ENCODE assay signal across 8 cellular contexts in the genomic region with DNA sequence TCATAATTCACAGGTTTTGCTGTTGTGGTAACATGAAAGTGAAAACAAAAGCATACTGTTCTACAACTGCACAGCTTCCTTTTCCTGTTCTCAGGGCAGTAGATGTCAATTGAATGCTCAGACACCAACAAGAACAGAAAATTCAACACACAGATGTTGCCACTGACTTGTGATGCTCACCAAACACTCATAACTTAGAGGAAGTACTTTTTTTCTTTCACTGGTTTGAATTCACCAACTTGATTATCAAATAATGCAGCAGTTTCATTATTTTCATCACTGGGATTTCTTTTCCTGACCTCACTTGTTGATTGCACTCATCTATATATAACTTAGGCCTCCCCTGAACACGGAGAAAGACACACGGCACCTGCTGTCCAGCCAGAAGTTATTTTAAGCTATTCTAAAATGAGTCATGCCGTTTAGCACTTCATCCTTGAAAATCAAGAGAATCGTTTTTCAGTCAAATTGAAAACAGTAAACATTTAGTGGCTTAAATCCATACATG. TPM values are rescaled to one million over a fixed set of nuclear protein-coding genes. Genes with fewer than 3 reads are reported as not detected.
DNase-seq lines count a peak whose midpoint lies in the region; ATAC-seq and TF ChIP-seq lines count a peak whose summit lies in the region.

No MANE protein-coding gene starts in this region.

- H3K36me3 ChIP-seq in DND-41 (ENCODE audit: insufficient read depth, low read length): no peaks in the 10 kb centered on the region

- H3K27me3 ChIP-seq in DND-41 (ENCODE audit: insufficient read depth, low read length, poor library complexity) (no peaks in the 10 kb centered on the region), right cardiac atrium (ENCODE audit: control insufficient read depth, insufficient read depth) (no peaks in the 10 kb centered on the region)

- peak overlapping the region; percentile 64 for H3K4me2 ChIP-seq in DND-41 (ENCODE audit: insufficient read depth, low read length)

- H3K9ac ChIP-seq in DND-41 (ENCODE audit: low read depth, low read length): peak overlapping the region; percentile 61

- POLR2A ChIA-PET in activated B cell treated with CpG ODN at 0.5 μM for 24 hours (lab: Charles Lee): interaction anchor here (1.0 to 4.6 kb wide), 10 partner anchors 10 to 157 kb away, joined by 3 to 56 read pairs (median 6); partner anchors contain the start of gene CITED2

- DNase-seq in DND-41 (peak; percentile 63), activated B cell treated with CpG ODN at 0.5 μM for 24 hours (no peak), right cardiac atrium (no peak), NCI-H446 (lab: John Stamatoyannopoulos, UW) (no peak), NCI-H2227 (lab: John Stamatoyannopoulos, UW; ENCODE audit: unreplicated experiment) (no peak)
- no peak for DNase-seq in stimulated activated naive CD8-positive, alpha-beta T cell treated with anti-CD3 and anti-CD28 coated beads, Interleukin-15, Interleukin-2, amounts not matched to agents 100 U/mL and 50 U/mL, for 24 hours

- ATAC-seq in DND-41 (ENCODE audit: insufficient read depth, low read depth) (peak; percentile 83), GM19452 (IDR thresholded peaks at IDR 0.05; ENCODE audit: unreplicated experiment) (peak; percentile 82), HG03442 (IDR thresholded peaks at IDR 0.05; ENCODE audit: unreplicated experiment) (peak; percentile 75), activated B cell treated with CpG ODN at 0.5 μM for 24 hours (ENCODE audit: low read depth) (peak; percentile 78), right cardiac atrium (peak; percentile 81)
- ATAC-seq in stimulated activated naive CD8-positive, alpha-beta T cell treated with anti-CD3 and anti-CD28 coated beads, Interleukin-15, Interleukin-2, amounts not matched to agents 100 U/mL and 50 U/mL, for 24 hours: peak; percentile 35

- peaks cover 21% of the 10 kb centered on the region for H3K36me3 Mint-ChIP-seq in activated B cell treated with CpG ODN at 0.5 μM for 24 hours (ENCODE audit: low read depth)

- H3K4me3 Mint-ChIP-seq in activated B cell treated with CpG ODN at 0.5 μM for 24 hours: peak overlapping the region; percentile 76

- H3K27ac Mint-ChIP-seq in activated B cell treated with CpG ODN at 0.5 μM for 24 hours: peak overlapping the region; percentile 96

- no peaks in the 10 kb centered on the region for H3K9me3 Mint-ChIP-seq in activated B cell treated with CpG ODN at 0.5 μM for 24 hours

- H3K27me3 Mint-ChIP-seq in activated B cell treated with CpG ODN at 0.5 μM for 24 hours: no peaks in the 10 kb centered on the region

- no peaks in the 10 kb centered on the region for H3K9me3 ChIP-seq in DND-41 (ENCODE audit: insufficient read depth, low read length, severe bottlenecking)
- no peaks in the 10 kb centered on the region for H3K9me3 ChIP-seq in right cardiac atrium (ENCODE audit: control insufficient read depth, low read length)

- WGBS in right cardiac atrium: 4% methylated on average over 4 of the region's 4 CpGs

- peaks cover 40% of the 10 kb centered on the region for H3K4me1 ChIP-seq in DND-41 (ENCODE audit: insufficient read depth, low read length)
- peaks cover 5% of the 10 kb centered on the region for H3K4me1 ChIP-seq in right cardiac atrium (ENCODE audit: control insufficient read depth, insufficient read depth, low read length)

- H3K4me3 ChIP-seq in DND-41 (ENCODE audit: low read depth in 1 of 2, low read length in 2 of 2): peak overlapping the region; percentile 17 to 54; a peak in 3 of 4 replicates
- H3K4me3 ChIP-seq in right cardiac atrium (ENCODE audit: low read length): peak overlapping the region; percentile 46

- intact Hi-C loops in activated B cell treated with CpG ODN at 0.5 μM for 24 hours (cut with micrococcal nuclease): loop anchor here (1.0 to 2.0 kb wide), 5 partner anchors 20 to 73 kb away; no protein-coding TSS in a partner anchor
- intact Hi-C loops in right cardiac atrium (cut with DNase I): no loop called here

- H3K79me2 ChIP-seq in DND-41 (ENCODE audit: insufficient read depth, low read length): no peaks in the 10 kb centered on the region

- H3K27ac ChIP-seq in DND-41 (ENCODE audit: low read length): peak overlapping the region; percentile 95
- peak overlapping the region; percentile 90 for H3K27ac ChIP-seq in right cardiac atrium (ENCODE audit: low read length)

- no peak for TF ChIP-seq CTCF in DND-41 (IDR thresholded peaks at IDR 0.05; ENCODE audit: borderline replicate concordance, extremely low read depth, low read length, poor library complexity, severe bottlenecking)
- TF ChIP-seq CTCF in activated B cell treated with CpG ODN at 0.5 μM for 24 hours (IDR thresholded peaks at IDR 0.05): no peak

- H2AFZ ChIP-seq in DND-41 (ENCODE audit: low read depth, low read length): peak overlapping the region; percentile 69

- CTCF ChIA-PET in activated B cell treated with CpG ODN at 0.5 μM for 24 hours (lab: Charles Lee): interaction anchor here (0.6 to 1.7 kb wide), 7 partner anchors 11 to 82 kb away, joined by 3 to 10 read pairs (median 3); no protein-coding TSS in a partner anchor

- H4K20me1 ChIP-seq in DND-41 (ENCODE audit: insufficient read depth, low read length): no peaks in the 10 kb centered on the region

- peaks cover 64% of the 10 kb centered on the region for H3K4me1 Mint-ChIP-seq in activated B cell treated with CpG ODN at 0.5 μM for 24 hours

RNA-seq across cellular contexts. Expression of gene TXLNB, which starts 1.0 kb away (rescaled TPM):
- total RNA-seq in activated B cell treated with CpG ODN at 0.5 μM for 24 hours: 1.9 and 2.4 TPM in 2 replicates
- 100 to 1,000 TPM in 2 of 4 donors, 10 to 100 TPM in 2; 66.0 to 136 (median 103) TPM for total RNA-seq in right cardiac atrium
- polyA plus RNA-seq in right cardiac atrium: 48.7 TPM

Comparison
In these comparisons a context has a peak if more than half of its experiments do, and no peak if none do; other contexts are left out.
1. RNA of gene TXLNB, which starts 1.0 kb away (total RNA-seq): 66.0 to 136 TPM in right cardiac atrium; 1.9 to 2.4 TPM in activated B cell treated with CpG ODN at 0.5 μM for 24 hours; every median in the first group is over 10 times any median in the second.
2. Peak in every context shown above with its lines, with median percentiles within 50 percentile points of each other: ATAC-seq.